22 cellular contexts compared by ENCODE assay signal in the genomic region with DNA sequence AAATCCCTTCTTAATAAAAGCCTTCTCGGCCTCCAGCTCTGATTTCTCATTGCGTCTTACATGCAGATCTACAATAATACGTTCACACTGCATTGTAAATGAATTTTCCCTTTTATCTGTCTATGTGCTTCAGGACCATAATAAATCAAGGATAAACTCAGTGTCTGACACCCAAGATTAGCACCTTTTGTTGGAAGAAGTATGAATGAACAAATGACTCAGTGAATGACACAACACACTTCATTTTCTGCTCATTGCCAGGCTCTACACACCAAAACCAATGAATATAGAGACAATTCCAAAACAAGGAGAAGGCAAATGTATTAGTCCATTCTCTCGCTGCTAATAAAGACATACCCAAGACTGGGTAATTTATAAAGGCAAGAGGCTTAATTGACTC.
DNase-seq lines count a peak whose midpoint lies in the region; ATAC-seq and TF ChIP-seq lines count a peak whose summit lies in the region.
"Had no signal": no experiment of that assay in that cellular context is flagged by ENCODE, and none has a peak within 500 bp of the region (broad histone marks: within the 10 kb centered on the region; RNA-seq: fewer than 3 reads in every experiment).

No MANE protein-coding gene starts in this region.

- intact Hi-C loops in MCF 10A (cut with micrococcal nuclease): no loop called here
- intact Hi-C loops in breast epithelium (cut with DNase I; ENCODE audit: low total_unique reads): no loop called here

- POLR2A ChIA-PET in MCF 10A (lab: Yijun Ruan, JAX): no interaction called here

- no peaks in the 10 kb centered on the region for H3K27me3 ChIP-seq in breast epithelium
- no peaks in the 10 kb centered on the region for H3K27me3 ChIP-seq in foreskin keratinocyte
- H3K27me3 ChIP-seq: BE2C; BLaER1 treated with 17β-estradiol and CSF1 and Interleukin-3, amounts not matched to agents 10 nM and 100 nM had no signal

- no peak overlapping the region for H3K4me3 ChIP-seq in breast epithelium
- no peak overlapping the region for H3K4me3 ChIP-seq in epithelial cell of esophagus (ENCODE audit: low read length)
- H3K4me3 ChIP-seq: BLaER1 treated with 17β-estradiol and CSF1 and Interleukin-3, amounts not matched to agents 10 nM and 100 nM; GM12878; GM23248; HAP-1 had no signal

- no peak overlapping the region for H3K27ac Mint-ChIP-seq in MCF 10A (ENCODE audit: low read depth, unreplicated experiment)
- H3K27ac Mint-ChIP-seq: CD14-positive monocyte; CD4-positive, alpha-beta T cell; CD8-positive, alpha-beta memory T cell; HFFc6 had no signal

- DNase-seq in MCF 10A (ENCODE audit: unreplicated experiment) (peak; percentile 6), breast epithelium (ENCODE audit: low spot score in 2 of 2) (no peak), epithelial cell of esophagus (ENCODE audit: low read depth) (peak; percentile 34), foreskin keratinocyte (peak in 1 of 2 donors; percentile 8), NCI-H524 treated with DMSO at 0.1 percent for 48 hours (lab: John Stamatoyannopoulos, UW) (no peak)
- DNase-seq in stimulated activated CD4-positive, alpha-beta T cell treated with anti-CD3 and anti-CD28 coated beads, Interleukin-12 subunit alpha, Interleukin-12 subunit beta, amount 100 ng/mL, for 4 hours: no peak
- DNase-seq: AML-193; BE2C; CD4-positive, alpha-beta T cell; CD8-positive, alpha-beta memory T cell; DMS 273 treated with DMSO at 0.1 percent for 48 hours; DMS79; EL; GDM1; GM23248; HFFc6 had no signal

- peaks cover 2% of the 10 kb centered on the region for H3K9me3 Mint-ChIP-seq in MCF 10A (ENCODE audit: unreplicated experiment)
- H3K9me3 Mint-ChIP-seq: CD4-positive, alpha-beta T cell had no signal

- H3K4me1 Mint-ChIP-seq in MCF 10A (ENCODE audit: insufficient read depth, unreplicated experiment): no peaks in the 10 kb centered on the region
- H3K4me1 Mint-ChIP-seq: CD14-positive monocyte; CD8-positive, alpha-beta memory T cell had no signal

- H3K36me3 Mint-ChIP-seq in MCF 10A (ENCODE audit: insufficient read depth, unreplicated experiment): no peaks in the 10 kb centered on the region
- H3K36me3 Mint-ChIP-seq: CD14-positive monocyte; CD8-positive, alpha-beta memory T cell had no signal

- no peak overlapping the region for H3K27ac ChIP-seq in breast epithelium
- H3K27ac ChIP-seq in foreskin keratinocyte: no peak overlapping the region
- H3K27ac ChIP-seq: 22Rv1; BLaER1 treated with 17β-estradiol and CSF1 and Interleukin-3, amounts not matched to agents 10 nM and 100 nM; GM23248 had no signal

- H3K36me3 ChIP-seq in breast epithelium: no peaks in the 10 kb centered on the region
- H3K36me3 ChIP-seq: BE2C; BLaER1 treated with 17β-estradiol and CSF1 and Interleukin-3, amounts not matched to agents 10 nM and 100 nM; HAP-1 had no signal

- CTCF ChIA-PET in MCF 10A (lab: Yijun Ruan, JAX): no interaction called here

- no peak for TF ChIP-seq CTCF in MCF 10A (IDR thresholded peaks at IDR 0.05; ENCODE audit: unreplicated experiment)
- no peak for TF ChIP-seq CTCF in breast epithelium (IDR thresholded peaks at IDR 0.05)
- no peak for TF ChIP-seq CTCF in epithelial cell of esophagus (IDR thresholded peaks at IDR 0.05; ENCODE audit: insufficient read depth, low read depth, low read length, missing control alignments)
- no peak for TF ChIP-seq CTCF in foreskin keratinocyte (conservative IDR thresholded peaks at IDR 0.05)

- H3K27me3 Mint-ChIP-seq in MCF 10A (ENCODE audit: insufficient read depth, unreplicated experiment): no peaks in the 10 kb centered on the region
- H3K27me3 Mint-ChIP-seq: CD4-positive, alpha-beta T cell; CD8-positive, alpha-beta memory T cell had no signal

- no peaks in the 10 kb centered on the region for H3K9me3 ChIP-seq in breast epithelium
- H3K9me3 ChIP-seq: BE2C, HAP-1 had no signal

- no TSS peak for BruUV-seq in MCF 10A (replicated peaks; lab: Mats Ljungman, UMichigan)

- peak; percentile 32 for ATAC-seq in foreskin keratinocyte
- no peak for ATAC-seq in HG02973 (IDR thresholded peaks at IDR 0.05; ENCODE audit: unreplicated experiment)
- ATAC-seq: GM12878 had no signal

- H3K4me1 ChIP-seq in breast epithelium (no peaks in the 10 kb centered on the region), foreskin keratinocyte (no peaks in the 10 kb centered on the region)
- H3K4me1 ChIP-seq: BLaER1 treated with 17β-estradiol and CSF1 and Interleukin-3, amounts not matched to agents 10 nM and 100 nM; HAP-1 had no signal

- no peak overlapping the region for H3K4me3 Mint-ChIP-seq in MCF 10A (ENCODE audit: unreplicated experiment)
- H3K4me3 Mint-ChIP-seq: CD14-positive monocyte; CD4-positive, alpha-beta T cell; CD8-positive, alpha-beta memory T cell; HFFc6 had no signal

- TF ChIP-seq POLR2A in breast epithelium (IDR thresholded peaks at IDR 0.05): no peak

Comparison
In these comparisons a context has a peak if more than half of its experiments do, and no peak if none do; other contexts are left out.
1. DNase-seq: peak in MCF 10A (single experiment) and epithelial cell of esophagus (single experiment); none in breast epithelium (0 of 2), NCI-H524 treated with DMSO at 0.1 percent for 48 hours (single experiment) and stimulated activated CD4-positive, alpha-beta T cell treated with anti-CD3 and anti-CD28 coated beads, Interleukin-12 subunit alpha, Interleukin-12 subunit beta, amount 100 ng/mL, for 4 hours (single experiment).